1 cellular context compared by ENCODE assay signal in the genomic region with DNA sequence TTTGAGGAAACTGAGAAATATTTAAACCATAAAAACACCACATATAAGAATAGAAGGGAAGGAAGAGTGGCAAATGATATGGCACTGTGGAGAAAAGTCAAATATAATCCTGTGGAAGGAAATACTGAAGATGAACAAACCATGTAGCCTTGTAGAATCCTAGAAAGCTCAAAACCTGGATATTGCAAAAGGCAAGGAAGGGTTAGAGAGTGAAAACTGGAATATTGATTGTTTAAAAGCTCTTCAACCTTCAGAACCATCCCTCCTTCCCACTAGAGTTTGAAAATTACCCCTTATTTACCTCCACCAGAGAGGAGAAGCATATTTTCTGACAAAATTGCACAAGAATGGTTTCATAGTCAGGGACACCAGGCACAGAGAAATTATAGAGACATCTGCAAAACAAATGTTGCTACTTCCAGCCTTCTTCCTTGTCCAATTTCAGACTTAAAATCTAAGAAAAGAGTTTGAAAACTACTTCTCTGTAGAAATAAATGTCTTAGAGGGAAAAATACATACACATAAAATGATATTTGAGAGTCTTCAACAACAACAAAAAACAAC.
TF ChIP-seq lines count a peak whose summit lies in the region.

No MANE protein-coding gene starts in this region.

TF ChIP-seq in IMR-90, 13 proteins besides CTCF, POLR2A, EP300 and RAD21 (continued from another document):
- TF ChIP-seq ELK1 (IDR thresholded peaks at IDR 0.05; ENCODE audit: borderline replicate concordance, low read depth, low read length), result no peak
- TF ChIP-seq CHD1 (IDR thresholded peaks at IDR 0.05; ENCODE audit: low read depth, low read length), result no peak
TF ChIP-seq in IMR-90: peak in this region for 0.
